Comparison of ENCODE assay signal across 9 cellular contexts in genomic region chr1:23838401-23838866, GRCh38. TPM values are rescaled to one million over a fixed set of nuclear protein-coding genes. Genes with fewer than 3 reads are reported as not detected.
DNase-seq lines count a peak whose midpoint lies in the region; TF ChIP-seq lines count a peak whose summit lies in the region.
"Had no signal": no experiment of that assay in that cellular context is flagged by ENCODE, and none has a peak within 500 bp of the region (broad histone marks: within the 10 kb centered on the region; RNA-seq: fewer than 3 reads in every experiment).

No MANE protein-coding gene starts in this region.

- CTCF ChIA-PET in SK-N-SH (lab: Yijun Ruan, JAX), result interaction anchor here (1.1 to 1.3 kb wide), 3 partner anchors 25 to 78 kb away, joined by 3 read pairs; no protein-coding TSS in a partner anchor

- H3K9me3 ChIP-seq in SK-N-SH (no peaks in the 10 kb centered on the region), uterus (no peaks in the 10 kb centered on the region)

- peak overlapping the region; percentile 39 to 62 for H3K4me3 ChIP-seq in SK-N-SH (ENCODE audit: low read depth in 2 of 2, low read length in 1 of 2)
- peak overlapping the region in 1 of 2 donors; percentile 28 for H3K4me3 ChIP-seq in uterus

- peak overlapping the region; percentile 41 for H3K27ac Mint-ChIP-seq in activated naive CD4-positive, alpha-beta T cell treated with anti-CD3 and anti-CD28 coated beads, Interleukin-2, amount 50 U/mL, for 24 hours

- peak; percentile 23 to 64 (median 36) for DNase-seq in NCI-H1417 (lab: John Stamatoyannopoulos, UW)
- no peak for DNase-seq in NCI-H1417 treated with DMSO at 0.1 percent for 48 hours (lab: John Stamatoyannopoulos, UW)
- DNase-seq in SK-N-SH, result peak; percentile 88
- DNase-seq in cardiac septum (ENCODE audit: low spot score), result peak; percentile 87
- peak; percentile 17 for DNase-seq in renal cortical epithelial cell (ENCODE audit: low read depth)
- peak; percentile 53 to 57 for DNase-seq in uterus

- TF ChIP-seq EP300 in Ishikawa (IDR thresholded peaks at IDR 0.05; ENCODE audit: borderline replicate concordance) (no peak), SK-N-SH (IDR thresholded peaks at IDR 0.05; ENCODE audit: borderline replicate concordance in 1 of 2, low read depth in 1 of 2, low read length in 1 of 2) (no peak)

- peak overlapping the region; percentile 81 for H3K4me3 Mint-ChIP-seq in activated naive CD4-positive, alpha-beta T cell treated with anti-CD3 and anti-CD28 coated beads, Interleukin-2, amount 50 U/mL, for 24 hours

- H2AFZ ChIP-seq in SK-N-SH (ENCODE audit: low read depth), result peak overlapping the region; percentile 97

- no peaks in the 10 kb centered on the region for H3K9me3 Mint-ChIP-seq in activated naive CD4-positive, alpha-beta T cell treated with anti-CD3 and anti-CD28 coated beads, Interleukin-2, amount 50 U/mL, for 24 hours

- no peak for TF ChIP-seq POLR2A in uterus (IDR thresholded peaks at IDR 0.05)

- 4% methylated on average over 21 of the region's 21 CpGs for WGBS in SK-N-SH (ENCODE audit: low lambda C conversion rate)

- no peaks in the 10 kb centered on the region for H3K79me2 ChIP-seq in SK-N-SH (ENCODE audit: insufficient read depth)

- TF ChIP-seq RAD21 in Ishikawa (IDR thresholded peaks at IDR 0.05; ENCODE audit: low read depth), result no peak
- TF ChIP-seq RAD21 in SK-N-SH (IDR thresholded peaks at IDR 0.05; ENCODE audit: low read length), result no peak

- H3K36me3 ChIP-seq in SK-N-SH (replicated peaks in 1 of 2; ENCODE audit: control insufficient read depth in 1 of 2, insufficient read depth in 2 of 2, low read length in 1 of 2), result no peaks in the 10 kb centered on the region
- H3K36me3 ChIP-seq in uterus, result no peaks in the 10 kb centered on the region

- peaks cover 14% of the 10 kb centered on the region for H3K4me1 Mint-ChIP-seq in activated naive CD4-positive, alpha-beta T cell treated with anti-CD3 and anti-CD28 coated beads, Interleukin-2, amount 50 U/mL, for 24 hours

- H3K9me2 ChIP-seq in SK-N-SH, result no peaks in the 10 kb centered on the region

- peaks cover 2% of the 10 kb centered on the region for H3K27me3 Mint-ChIP-seq in activated naive CD4-positive, alpha-beta T cell treated with anti-CD3 and anti-CD28 coated beads, Interleukin-2, amount 50 U/mL, for 24 hours

- H3K36me3 Mint-ChIP-seq in activated naive CD4-positive, alpha-beta T cell treated with anti-CD3 and anti-CD28 coated beads, Interleukin-2, amount 50 U/mL, for 24 hours, result no peaks in the 10 kb centered on the region

- peak overlapping the region; percentile 84 for H3K4me2 ChIP-seq in SK-N-SH

- POLR2A ChIA-PET in SK-N-SH (lab: Yijun Ruan, JAX), result no interaction called here

- H4K20me1 ChIP-seq in SK-N-SH (ENCODE audit: insufficient read depth), result no peaks in the 10 kb centered on the region

- H3K27me3 ChIP-seq in SK-N-SH (ENCODE audit: insufficient read depth) (no peaks in the 10 kb centered on the region), uterus (no peaks in the 10 kb centered on the region)

- H3K27ac ChIP-seq in SK-N-SH (ENCODE audit: low read depth in 2 of 2, low read length in 1 of 2), result no peak overlapping the region
- no peak overlapping the region for H3K27ac ChIP-seq in uterus
- H3K27ac ChIP-seq: 22Rv1 had no signal

- TF ChIP-seq CTCF in SK-N-SH (IDR thresholded peaks at IDR 0.05), result no peak
- TF ChIP-seq CTCF in uterus (IDR thresholded peaks at IDR 0.05), result no peak

- intact Hi-C loops in cardiac septum (cut with DNase I), result no loop called here
- intact Hi-C loops in uterus (cut with DNase I; ENCODE audit: low total_unique reads), result no loop called here

- H3F3A ChIP-seq in SK-N-SH (replicated peaks; ENCODE audit: insufficient read depth), result no peaks in the 10 kb centered on the region

- peaks cover 0 to 6% of the 10 kb centered on the region in 2 experiments; a peak in 1 of 4 replicates for H3K4me1 ChIP-seq in SK-N-SH (ENCODE audit: control insufficient read depth in 1 of 2, insufficient read depth in 2 of 2, low read depth in 1 of 2, low read length in 1 of 2)
- H3K4me1 ChIP-seq in uterus, result no peaks in the 10 kb centered on the region

- H3K9ac ChIP-seq in SK-N-SH, result no peak overlapping the region; the same call in 1 of the 2 replicates

TF ChIP-seq in Ishikawa, 13 proteins besides CTCF, POLR2A, EP300 and RAD21 (continues in another document):
- 0 out of 2 replicates have a peak, but pooled peaks have one; percentile 41 for TF ChIP-seq ZBTB7A (IDR thresholded peaks at IDR 0.05; ENCODE audit: low read depth)
- TF ChIP-seq CEBPB (IDR thresholded peaks at IDR 0.05), result peak; percentile 87
- TF ChIP-seq, protein P1, sequence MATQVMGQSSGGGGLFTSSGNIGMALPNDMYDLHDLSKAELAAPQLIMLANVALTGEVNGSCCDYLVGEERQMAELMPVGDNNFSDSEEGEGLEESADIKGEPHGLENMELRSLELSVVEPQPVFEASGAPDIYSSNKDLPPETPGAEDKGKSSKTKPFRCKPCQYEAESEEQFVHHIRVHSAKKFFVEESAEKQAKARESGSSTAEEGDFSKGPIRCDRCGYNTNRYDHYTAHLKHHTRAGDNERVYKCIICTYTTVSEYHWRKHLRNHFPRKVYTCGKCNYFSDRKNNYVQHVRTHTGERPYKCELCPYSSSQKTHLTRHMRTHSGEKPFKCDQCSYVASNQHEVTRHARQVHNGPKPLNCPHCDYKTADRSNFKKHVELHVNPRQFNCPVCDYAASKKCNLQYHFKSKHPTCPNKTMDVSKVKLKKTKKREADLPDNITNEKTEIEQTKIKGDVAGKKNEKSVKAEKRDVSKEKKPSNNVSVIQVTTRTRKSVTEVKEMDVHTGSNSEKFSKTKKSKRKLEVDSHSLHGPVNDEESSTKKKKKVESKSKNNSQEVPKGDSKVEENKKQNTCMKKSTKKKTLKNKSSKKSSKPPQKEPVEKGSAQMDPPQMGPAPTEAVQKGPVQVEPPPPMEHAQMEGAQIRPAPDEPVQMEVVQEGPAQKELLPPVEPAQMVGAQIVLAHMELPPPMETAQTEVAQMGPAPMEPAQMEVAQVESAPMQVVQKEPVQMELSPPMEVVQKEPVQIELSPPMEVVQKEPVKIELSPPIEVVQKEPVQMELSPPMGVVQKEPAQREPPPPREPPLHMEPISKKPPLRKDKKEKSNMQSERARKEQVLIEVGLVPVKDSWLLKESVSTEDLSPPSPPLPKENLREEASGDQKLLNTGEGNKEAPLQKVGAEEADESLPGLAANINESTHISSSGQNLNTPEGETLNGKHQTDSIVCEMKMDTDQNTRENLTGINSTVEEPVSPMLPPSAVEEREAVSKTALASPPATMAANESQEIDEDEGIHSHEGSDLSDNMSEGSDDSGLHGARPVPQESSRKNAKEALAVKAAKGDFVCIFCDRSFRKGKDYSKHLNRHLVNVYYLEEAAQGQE (IDR thresholded peaks at IDR 0.05; ENCODE audit: low read depth), result no peak
- TF ChIP-seq CREB1 (IDR thresholded peaks at IDR 0.05; ENCODE audit: low read depth), result no peak

TF ChIP-seq in SK-N-SH, 30 proteins besides CTCF, POLR2A, EP300 and RAD21:
- TF ChIP-seq RCOR1 (IDR thresholded peaks at IDR 0.05; ENCODE audit: low read length), result no peak
- TF ChIP-seq MXI1 (IDR thresholded peaks at IDR 0.05; ENCODE audit: low read depth, low read length), result peak; percentile 74; the same call in 1 of the 2 replicates

RNA-seq across cellular contexts. Expression of gene HMGCL, which starts 13.2 kb away (rescaled TPM):
- 28.2 and 36.5 TPM in 2 replicates for polyA plus RNA-seq in SK-N-SH (2012; rRNA removed)
- polyA plus RNA-seq in SK-N-SH (2012; cell fraction: cytosol; rRNA removed), result 23.6 and 33.6 TPM in 2 replicates
- 30.5 and 34.3 TPM in 2 replicates for polyA plus RNA-seq in SK-N-SH (2012; cell fraction: nucleus; rRNA removed)
- total RNA-seq in cardiac septum (27.9 TPM), renal cortical epithelial cell (60.8 and 63.7 TPM in 2 replicates), uterus (10 to 100 TPM; 31.0 to 46.6 (median 32.6) TPM)

RNA-seq across cellular contexts. Expression of gene FUCA1, which starts 29.7 kb away (rescaled TPM):
- polyA plus RNA-seq in SK-N-SH (2012; rRNA removed), result 31.9 and 35.2 TPM in 2 replicates
- polyA plus RNA-seq in SK-N-SH (2012; cell fraction: cytosol; rRNA removed), result 40.6 and 41.0 TPM in 2 replicates
- polyA plus RNA-seq in SK-N-SH (2012; cell fraction: nucleus; rRNA removed), result 16.1 and 29.8 TPM in 2 replicates
- 13.3 TPM for total RNA-seq in cardiac septum
- total RNA-seq in renal cortical epithelial cell, result 153 and 245 TPM in 2 replicates
- total RNA-seq in uterus, result 10 to 100 TPM in 3 of 4 donors, 1 to 10 TPM in 1; 1.8 to 50.0 (median 23.0) TPM

RNA-seq across cellular contexts. Expression of gene GALE, which starts 37.9 kb away (rescaled TPM):
- polyA plus RNA-seq in SK-N-SH (2012; rRNA removed), result 71.7 and 76.0 TPM in 2 replicates
- polyA plus RNA-seq in SK-N-SH (2012; cell fraction: cytosol; rRNA removed), result 35.8 and 54.2 TPM in 2 replicates
- 98.6 and 102 TPM in 2 replicates for polyA plus RNA-seq in SK-N-SH (2012; cell fraction: nucleus; rRNA removed)
- total RNA-seq in cardiac septum (11.5 TPM), renal cortical epithelial cell (54.1 and 101 TPM in 2 replicates), uterus (10 to 100 TPM; 14.1 to 16.7 (median 15.0) TPM)

RNA-seq across cellular contexts. Expression of gene LYPLA2, which starts 47.5 kb away (rescaled TPM):
- polyA plus RNA-seq in SK-N-SH (2012; rRNA removed), result 109 and 135 TPM in 2 replicates
- 44.7 and 69.7 TPM in 2 replicates for polyA plus RNA-seq in SK-N-SH (2012; cell fraction: cytosol; rRNA removed)
- polyA plus RNA-seq in SK-N-SH (2012; cell fraction: nucleus; rRNA removed), result 159 and 199 TPM in 2 replicates
- 27.2 TPM for total RNA-seq in cardiac septum
- 111 and 150 TPM in 2 replicates for total RNA-seq in renal cortical epithelial cell
- total RNA-seq in uterus, result 10 to 100 TPM in 3 of 4 donors, 1 to 10 TPM in 1; 4.6 to 33.5 (median 20.3) TPM
